In genomic region chr6:45956663-45957062, GRCh38 we compare ENCODE assay signal across 22 cellular contexts. TPM values are rescaled to one million over a fixed set of nuclear protein-coding genes. Genes with fewer than 3 reads are reported as not detected.
"Had no signal": no experiment of that assay in that cellular context is flagged by ENCODE, and none has a peak within 500 bp of the region (broad histone marks: within the 10 kb centered on the region; RNA-seq: fewer than 3 reads in every experiment).

No MANE protein-coding gene starts in this region.

- H3K4me1 ChIP-seq: parathyroid adenoma, prostate gland, right lobe of liver, suprapubic skin had no signal

- H3K27me3 ChIP-seq: heart left ventricle, right lobe of liver, thyroid gland had no signal

- DNase-seq: cortex of kidney; dorsolateral prefrontal cortex; effector CD8-positive, alpha-beta T cell; foreskin melanocyte; heart left ventricle; hippocampal formation; kidney glomerular epithelial cell; mammary epithelial cell; naive thymus-derived CD4-positive, alpha-beta T cell; retina; right lobe of liver; stimulated activated CD4-positive, alpha-beta T cell treated with anti-CD3 and anti-CD28 coated beads, Interleukin-4, amount 100 ng/mL, for 1 hour; stimulated activated CD8-positive, alpha-beta memory T cell treated with anti-CD3 and anti-CD28 coated beads, Interleukin-4, amount 100 ng/mL, for 48 hours; stimulated activated naive CD8-positive, alpha-beta T cell treated with anti-CD3 and anti-CD28 coated beads, Interleukin-15, Interleukin-2, amounts not matched to agents 100 U/mL and 50 U/mL, for 24 hours; thyroid gland had no signal

- H3K79me2 ChIP-seq: parathyroid adenoma had no signal

- H3K9me3 ChIP-seq: heart left ventricle, prostate gland, right lobe of liver, suprapubic skin, thyroid gland had no signal

- FAIRE-seq: islet of Langerhans, urothelium cell line had no signal

- H2AFZ ChIP-seq: parathyroid adenoma had no signal

- H3K4me3 ChIP-seq: dorsolateral prefrontal cortex, heart left ventricle, prostate gland, right lobe of liver, suprapubic skin, thyroid gland had no signal

- H3K9ac ChIP-seq: parathyroid adenoma had no signal

- H3K27ac ChIP-seq: dorsolateral prefrontal cortex, parathyroid adenoma, prostate gland, right lobe of liver, suprapubic skin had no signal

- H3K36me3 ChIP-seq: prostate gland, right lobe of liver, suprapubic skin, thyroid gland had no signal

- ATAC-seq: heart left ventricle; left lobe of liver; naive thymus-derived CD4-positive, alpha-beta T cell; right lobe of liver; stimulated activated effector memory CD8-positive, alpha-beta T cell treated with anti-CD3 and anti-CD28 coated beads, Interleukin-12 subunit alpha, Interleukin-12 subunit beta, amount 100 ng/mL, for 72 hours; stimulated activated naive CD8-positive, alpha-beta T cell treated with anti-CD3 and anti-CD28 coated beads, Interleukin-15, Interleukin-2, amounts not matched to agents 100 U/mL and 50 U/mL, for 24 hours had no signal

RNA-seq across cellular contexts. Expression of gene CLIC5, which starts 59.0 kb away (rescaled TPM):
- total RNA-seq: mammary epithelial cell had no signal
- polyA plus RNA-seq: mammary epithelial cell had no signal
